9 cellular contexts compared by ENCODE assay signal in genomic region chr5:151742870-151743294, GRCh38. TPM values are rescaled to one million over a fixed set of nuclear protein-coding genes. Genes with fewer than 3 reads are reported as not detected.
A peak's percentile ranks its signal among the peaks of the same experiment; 100 is the strongest.
DNase-seq lines count a peak whose midpoint lies in the region; ATAC-seq and TF ChIP-seq lines count a peak whose summit lies in the region.
"Had no signal": no experiment of that assay in that cellular context is flagged by ENCODE, and none has a peak within 500 bp of the region (broad histone marks: within the 10 kb centered on the region; RNA-seq: fewer than 3 reads in every experiment).

No MANE protein-coding gene starts in this region.

- DNase-seq in NCI-H524 (lab: John Stamatoyannopoulos, UW) = peak; percentile 15 to 58
- no peak for DNase-seq in NCI-H524 treated with DMSO at 0.1 percent for 48 hours (lab: John Stamatoyannopoulos, UW)
- peak; percentile 33 for DNase-seq in NCI-H2227 treated with DMSO at 0.1 percent for 48 hours (lab: John Stamatoyannopoulos, UW)
- peak; percentile 42 for DNase-seq in colonic mucosa
- no peak for DNase-seq in lung (ENCODE audit: low spot score)
- DNase-seq in CD14-positive monocyte (ENCODE audit: low spot score) = no peak
- no peak for DNase-seq in T-cell
- DNase-seq in activated CD4-positive, alpha-beta T cell treated with anti-CD3 and anti-CD28 coated beads, Interleukin-2, amount 50 U/mL, for 1 hour = no peak

- 77 to 81% methylated on average over 7 of the region's 7 CpGs for WGBS in lung, 2 donors

- no peak overlapping the region for H3K27ac ChIP-seq in colonic mucosa
- no peak overlapping the region for H3K27ac ChIP-seq in lung (ENCODE audit: low read depth in 1 of 2, low read length in 1 of 2)

- no peak for ATAC-seq in lung (ENCODE audit: insufficient read depth, low FRiP score)
- ATAC-seq in T-cell (replicated peaks in 1 of 4) = no peak

- TF ChIP-seq CTCF in colonic mucosa (IDR thresholded peaks at IDR 0.05) (peak; percentile 51), lung (IDR thresholded peaks at IDR 0.05; ENCODE audit: control extremely low read depth, extremely low read depth) (peak; percentile 36), CD14-positive monocyte (IDR thresholded peaks at IDR 0.05) (no peak)

- no peak overlapping the region for H3K9ac ChIP-seq in colonic mucosa (ENCODE audit: low read depth in 2 of 2, low read length in 2 of 2)

- H3K4me1 Mint-ChIP-seq in CD14-positive monocyte = peaks cover 35% of the 10 kb centered on the region
- peaks cover 36 to 45% (median 45%) of the 10 kb centered on the region in 3 donors for H3K4me1 Mint-ChIP-seq in T-cell

- no peaks in the 10 kb centered on the region for H3K9me3 ChIP-seq in colonic mucosa
- no peaks in the 10 kb centered on the region for H3K9me3 ChIP-seq in lung (ENCODE audit: control insufficient read depth in 2 of 2, insufficient read depth in 1 of 2, low read length in 1 of 2)

- H3K27me3 ChIP-seq in colonic mucosa = no peaks in the 10 kb centered on the region
- H3K27me3 ChIP-seq in lung (ENCODE audit: control insufficient read depth, insufficient read depth) = no peaks in the 10 kb centered on the region

- H3K27me3 Mint-ChIP-seq in CD14-positive monocyte (ENCODE audit: low read depth in 3 of 3) (peaks cover 0 to 3% (median 0%) of the 10 kb centered on the region in 3 donors), T-cell (no peaks in the 10 kb centered on the region)
- H3K27me3 Mint-ChIP-seq: activated naive CD4-positive, alpha-beta T cell treated with anti-CD3 and anti-CD28 coated beads, Interleukin-2, amount 50 U/mL, for 24 hours had no signal

- H3K27ac Mint-ChIP-seq in CD14-positive monocyte = peak overlapping the region in 2 of 7 donors; percentile 41 to 43
- H3K27ac Mint-ChIP-seq in T-cell = no peak overlapping the region
- H3K27ac Mint-ChIP-seq: activated naive CD4-positive, alpha-beta T cell treated with anti-CD3 and anti-CD28 coated beads, Interleukin-2, amount 50 U/mL, for 24 hours had no signal

- no peaks in the 10 kb centered on the region for H3K9me3 Mint-ChIP-seq in CD14-positive monocyte
- H3K9me3 Mint-ChIP-seq in T-cell = no peaks in the 10 kb centered on the region
- H3K9me3 Mint-ChIP-seq: activated naive CD4-positive, alpha-beta T cell treated with anti-CD3 and anti-CD28 coated beads, Interleukin-2, amount 50 U/mL, for 24 hours had no signal

- no peaks in the 10 kb centered on the region for H3K4me1 ChIP-seq in colonic mucosa
- H3K4me1 ChIP-seq in lung (ENCODE audit: control insufficient read depth in 2 of 2, insufficient read depth in 2 of 2, low read length in 2 of 2) = peaks cover 7 to 11% of the 10 kb centered on the region in 2 donors

- H3K36me3 ChIP-seq in colonic mucosa (no peaks in the 10 kb centered on the region), lung (ENCODE audit: control insufficient read depth in 2 of 2, insufficient read depth in 2 of 2, low read length in 2 of 2) (peaks cover 0 to 12% of the 10 kb centered on the region in 2 donors)

- intact Hi-C loops in colonic mucosa (cut with DNase I) = no loop called here
- intact Hi-C loops in CD14-positive monocyte (cut with micrococcal nuclease) = loop anchor here in 1 of 2 donors (5.0 kb wide), 1 partner anchor 86 kb away; no protein-coding TSS in a partner anchor

- POLR2A ChIA-PET in T-cell (lab: Charles Lee) = interaction anchor here in 1 of 2 donors (0.6 kb wide), 1 partner anchor 1775 kb away, joined by 3 read pairs; no protein-coding TSS in a partner anchor

- peaks cover 43 to 77% of the 10 kb centered on the region in 2 donors for H3K36me3 Mint-ChIP-seq in CD14-positive monocyte
- peaks cover 25% of the 10 kb centered on the region for H3K36me3 Mint-ChIP-seq in T-cell

- H3K4me3 ChIP-seq in colonic mucosa = no peak overlapping the region
- H3K4me3 ChIP-seq in lung = no peak overlapping the region

- H3K4me3 Mint-ChIP-seq in CD14-positive monocyte (no peak overlapping the region), T-cell (no peak overlapping the region)
- H3K4me3 Mint-ChIP-seq: activated naive CD4-positive, alpha-beta T cell treated with anti-CD3 and anti-CD28 coated beads, Interleukin-2, amount 50 U/mL, for 24 hours had no signal

- CTCF ChIA-PET in T-cell (lab: Charles Lee) = no interaction called here

RNA-seq across cellular contexts. Expression of gene ATOX1, which starts 15.5 kb away (rescaled TPM):
- total RNA-seq in colonic mucosa (10 to 100 TPM; 54.6 to 62.4 TPM), lung (10 to 100 TPM; 65.1 to 96.8 TPM), T-cell (10 to 100 TPM; 21.4 to 33.8 (median 30.9) TPM)
- polyA plus RNA-seq in lung (100 to 1,000 TPM; 145 to 225 TPM), CD14-positive monocyte (100 to 1,000 TPM; 148 to 149 TPM)

RNA-seq across cellular contexts. Expression of gene G3BP1, which starts 28.9 kb away (rescaled TPM):
- 100 to 1,000 TPM; 136 to 203 TPM for total RNA-seq in colonic mucosa
- 100 to 1,000 TPM; 134 to 171 TPM for total RNA-seq in lung
- 10 to 100 TPM; 19.1 to 40.5 TPM for polyA plus RNA-seq in lung
- 10 to 100 TPM; 58.8 to 60.6 TPM for polyA plus RNA-seq in CD14-positive monocyte
- total RNA-seq in T-cell = 100 to 1,000 TPM; 109 to 185 (median 170) TPM

RNA-seq across cellular contexts. Expression of gene SPARC, which starts 56.2 kb away (rescaled TPM):
- total RNA-seq in colonic mucosa (100 to 1,000 TPM; 107 to 258 TPM), lung (1,000 to 10,000 TPM in 1 of 2 donors, 100 to 1,000 TPM in 1; 985 to 1,186 TPM), T-cell (1 to 10 TPM in 4 of 5 donors, not detected in 1; 4.1 to 8.6 (median 5.2) TPM)
- polyA plus RNA-seq in lung (100 to 1,000 TPM; 145 to 850 TPM), CD14-positive monocyte (10 to 100 TPM; 10.7 to 19.7 TPM)

Comparison
In these comparisons a context has a peak if more than half of its experiments do, and no peak if none do; other contexts are left out.
1. DNase-seq: peak in NCI-H524 (2 of 2), NCI-H2227 treated with DMSO at 0.1 percent for 48 hours (single experiment) and colonic mucosa (single experiment); none in NCI-H524 treated with DMSO at 0.1 percent for 48 hours (single experiment), lung (single experiment), CD14-positive monocyte (single experiment), T-cell (0 of 34) and activated CD4-positive, alpha-beta T cell treated with anti-CD3 and anti-CD28 coated beads, Interleukin-2, amount 50 U/mL, for 1 hour (single experiment).
2. RNA of gene SPARC, which starts 56.2 kb away (total RNA-seq): 985 to 1,186 TPM in lung and 107 to 258 TPM in colonic mucosa; 4.1 to 8.6 TPM in T-cell; every median in the first group is over 10 times any median in the second.